In genomic region chr15:64905119-64905831, GRCh38 we compare ENCODE assay signal across 9 cellular contexts. TPM values are rescaled to one million over a fixed set of nuclear protein-coding genes. Genes with fewer than 3 reads are reported as not detected.
DNase-seq lines count a peak whose midpoint lies in the region; ATAC-seq, FAIRE-seq and TF ChIP-seq lines count a peak whose summit lies in the region.
"Had no signal": no experiment of that assay in that cellular context is flagged by ENCODE, and none has a peak within 500 bp of the region (broad histone marks: within the 10 kb centered on the region; RNA-seq: fewer than 3 reads in every experiment).

No MANE protein-coding gene starts in this region.

- peaks cover 5% of the 10 kb centered on the region for H3K36me3 Mint-ChIP-seq in chondrocyte (ENCODE audit: low read depth)

- DNase-seq in GM12865 (ENCODE audit: low read depth): peak; percentile 81
- DNase-seq in KG1 (lab: John Stamatoyannopoulos, UW): peak; percentile 56
- DNase-seq in activated CD4-positive, alpha-beta T cell treated with anti-CD3 and anti-CD28 coated beads for 24 hours (ENCODE audit: low read depth in 2 of 2): peak; percentile 75 to 77
- no peak for DNase-seq in chondrocyte (ENCODE audit: low spot score)
- peak; percentile 89 for DNase-seq in kidney
- DNase-seq in stimulated activated CD4-positive, alpha-beta T cell treated with anti-CD3 and anti-CD28 coated beads, Interleukin-15, amount 100 ng/mL, for 1 hour (ENCODE audit: low read depth in 1 of 2, low spot score in 1 of 2): peak; percentile 48 to 70
- no peak for DNase-seq in DMS79 treated with DMSO at 0.1 percent for 48 hours (lab: John Stamatoyannopoulos, UW)

- no peak for ATAC-seq in HG03159 (IDR thresholded peaks at IDR 0.05; ENCODE audit: unreplicated experiment)

- peaks cover 6% of the 10 kb centered on the region for H3K9me3 Mint-ChIP-seq in chondrocyte (ENCODE audit: low read depth)

- peak overlapping the region; percentile 74 for H3K27ac Mint-ChIP-seq in chondrocyte (ENCODE audit: unreplicated experiment)

- peak overlapping the region; percentile 13 for H3K4me3 ChIP-seq in GM12865 (ENCODE audit: low read depth, low read length)
- peak overlapping the region; percentile 62 to 69 for H3K4me3 ChIP-seq in kidney (ENCODE audit: low read length in 2 of 2)

- H3K27me3 Mint-ChIP-seq in chondrocyte (ENCODE audit: low read depth): no peaks in the 10 kb centered on the region

- H3K9ac ChIP-seq in kidney (ENCODE audit: low read length in 2 of 2): no peak overlapping the region

- H3K4me3 Mint-ChIP-seq in chondrocyte (ENCODE audit: unreplicated experiment): peak overlapping the region; percentile 68

- H3K27ac ChIP-seq in kidney (ENCODE audit: low read depth in 2 of 2, low read length in 2 of 2): no peak overlapping the region

- H3K9me3 ChIP-seq in kidney (ENCODE audit: control insufficient read depth in 1 of 2, low read length in 2 of 2): peaks cover 0 to 6% of the 10 kb centered on the region in 2 donors

- H3K36me3 ChIP-seq in kidney (ENCODE audit: control insufficient read depth in 1 of 2, insufficient read depth in 2 of 2, low read length in 2 of 2): no peaks in the 10 kb centered on the region

- H3K4me1 ChIP-seq in kidney (ENCODE audit: control insufficient read depth in 1 of 2, insufficient read depth in 1 of 2, low read depth in 1 of 2, low read length in 2 of 2): peaks cover 0 to 6% of the 10 kb centered on the region in 2 donors

- H3K4me1 Mint-ChIP-seq in chondrocyte (ENCODE audit: low read depth): peaks cover 12% of the 10 kb centered on the region

- intact Hi-C loops in kidney (cut with DNase I): loop anchor here (10.0 kb wide), 2 partner anchors 60 to 170 kb away; partner anchors contain the start of gene PLEKHO2

- FAIRE-seq in kidney (lab: Jason Lieb, UNC): no peak
- FAIRE-seq: colon had no signal

- TF ChIP-seq CTCF in GM12865 (IDR thresholded peaks at IDR 0.05; ENCODE audit: insufficient read depth, low read depth, low read length, missing control alignments) (peak; percentile 84), chondrocyte (IDR thresholded peaks at IDR 0.05) (peak; percentile 89), kidney (IDR thresholded peaks at IDR 0.05; ENCODE audit: borderline replicate concordance, extremely low read depth, insufficient read depth) (peak; percentile 82)

RNA-seq across cellular contexts. Expression of gene ANKDD1A, which starts 6.4 kb away (rescaled TPM):
- total RNA-seq in chondrocyte (3.4 to 4.3 TPM (median 3.8 TPM) in 3 replicates), kidney (8.0 TPM)
- 1.9 TPM for polyA plus RNA-seq in kidney (ENCODE audit: insufficient read depth, low read depth, low replicate concordance)

Comparison
In these comparisons a context has a peak if more than half of its experiments do, and no peak if none do; other contexts are left out.
1. DNase-seq: peak in GM12865 (single experiment), KG1 (single experiment), activated CD4-positive, alpha-beta T cell treated with anti-CD3 and anti-CD28 coated beads for 24 hours (2 of 2), kidney (single experiment) and stimulated activated CD4-positive, alpha-beta T cell treated with anti-CD3 and anti-CD28 coated beads, Interleukin-15, amount 100 ng/mL, for 1 hour (2 of 2); none in chondrocyte (single experiment) and DMS79 treated with DMSO at 0.1 percent for 48 hours (single experiment).
2. Peak in every context shown above with its lines, with median percentiles within 50 percentile points of each other: CTCF ChIP-seq.